19 cellular contexts compared by ENCODE assay signal in the genomic region with DNA sequence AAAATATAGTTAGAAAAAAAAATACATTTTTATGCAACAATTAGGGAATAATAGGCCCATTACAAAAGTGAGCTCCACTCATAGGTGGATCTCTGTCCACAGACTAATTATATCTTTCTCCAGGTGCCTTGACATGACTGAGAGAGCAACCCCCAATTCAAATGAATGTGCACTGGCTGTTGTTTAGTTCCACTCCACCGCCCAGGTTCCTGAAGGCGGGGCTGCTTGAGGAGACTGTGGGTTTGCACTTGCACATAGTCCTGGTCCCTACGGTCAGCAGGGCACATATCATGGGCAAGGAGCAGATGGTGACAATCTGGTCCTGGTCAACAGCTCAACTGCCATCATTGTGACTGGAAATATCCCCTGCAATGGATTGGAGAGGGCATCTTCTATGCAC.
DNase-seq lines count a peak whose midpoint lies in the region; ATAC-seq and TF ChIP-seq lines count a peak whose summit lies in the region.
"Had no signal": no experiment of that assay in that cellular context is flagged by ENCODE, and none has a peak within 500 bp of the region (broad histone marks: within the 10 kb centered on the region; RNA-seq: fewer than 3 reads in every experiment).

No MANE protein-coding gene starts in this region.

- no peaks in the 10 kb centered on the region for H3K27me3 Mint-ChIP-seq in activated B cell treated with CpG ODN at 0.5 μM for 24 hours
- H3K27me3 Mint-ChIP-seq in T-helper 2 cell treated with Interferon-gamma antibody and Interleukin-4, amounts not matched to agents 5 μg/mL and 100 μg/mL, for 36 hours (ENCODE audit: low read depth) = no peaks in the 10 kb centered on the region
- H3K27me3 Mint-ChIP-seq: activated T-helper 17 cell treated with anti-CD3 and anti-CD28 coated beads, Interleukin-2, amount 50 U/mL, for 72 hours; dendritic cell treated with granulocyte-macrophage colony-stimulating factor and Interleukin-4, amounts not matched to agents 40 ng/mL and 50 ng/mL, for 4 days had no signal

- no peaks in the 10 kb centered on the region for H3K36me3 Mint-ChIP-seq in activated B cell treated with CpG ODN at 0.5 μM for 24 hours (ENCODE audit: low read depth)
- no peaks in the 10 kb centered on the region for H3K36me3 Mint-ChIP-seq in T-helper 2 cell treated with Interferon-gamma antibody and Interleukin-4, amounts not matched to agents 5 μg/mL and 100 μg/mL, for 36 hours (ENCODE audit: low read depth)

- peak overlapping the region; percentile 44 for H3K4me3 Mint-ChIP-seq in activated B cell treated with CpG ODN at 0.5 μM for 24 hours
- H3K4me3 Mint-ChIP-seq in T-helper 2 cell treated with Interferon-gamma antibody and Interleukin-4, amounts not matched to agents 5 μg/mL and 100 μg/mL, for 36 hours = no peak overlapping the region
- H3K4me3 Mint-ChIP-seq: activated T-helper 17 cell treated with anti-CD3 and anti-CD28 coated beads, Interleukin-2, amount 50 U/mL, for 72 hours; dendritic cell treated with granulocyte-macrophage colony-stimulating factor and Interleukin-4, amounts not matched to agents 40 ng/mL and 50 ng/mL, for 4 days; T-helper 1 cell treated with Interleukin-12 subunit alpha and Interleukin-12 subunit beta and Interleukin-4 antibody, amounts not matched to agents 30 μg/mL and 1 μg/mL, for 36 hours had no signal

- POLR2A ChIA-PET in GM10248 (lab: Yijun Ruan, JAX) = no interaction called here
- POLR2A ChIA-PET in activated B cell treated with CpG ODN at 0.5 μM for 24 hours (lab: Charles Lee) = no interaction called here

- no peak overlapping the region for H3K27ac Mint-ChIP-seq in activated B cell treated with CpG ODN at 0.5 μM for 24 hours
- H3K27ac Mint-ChIP-seq in T-helper 2 cell treated with Interferon-gamma antibody and Interleukin-4, amounts not matched to agents 5 μg/mL and 100 μg/mL, for 36 hours = no peak overlapping the region
- H3K27ac Mint-ChIP-seq: activated T-helper 17 cell treated with anti-CD3 and anti-CD28 coated beads, Interleukin-2, amount 50 U/mL, for 72 hours; dendritic cell treated with granulocyte-macrophage colony-stimulating factor and Interleukin-4, amounts not matched to agents 40 ng/mL and 50 ng/mL, for 4 days; T-helper 1 cell treated with Interleukin-12 subunit alpha and Interleukin-12 subunit beta and Interleukin-4 antibody, amounts not matched to agents 30 μg/mL and 1 μg/mL, for 36 hours had no signal

- H3K4me1 Mint-ChIP-seq in activated B cell treated with CpG ODN at 0.5 μM for 24 hours = peaks cover 62% of the 10 kb centered on the region
- H3K4me1 Mint-ChIP-seq in T-helper 2 cell treated with Interferon-gamma antibody and Interleukin-4, amounts not matched to agents 5 μg/mL and 100 μg/mL, for 36 hours (ENCODE audit: low read depth) = peaks cover 10% of the 10 kb centered on the region

- TF ChIP-seq CTCF in GM10248 (IDR thresholded peaks at IDR 0.05; ENCODE audit: control extremely low read depth, extremely low read depth, low read depth, missing control alignments) (no peak), activated B cell treated with CpG ODN at 0.5 μM for 24 hours (IDR thresholded peaks at IDR 0.05) (no peak)

- CTCF ChIA-PET in GM10248 (lab: Yijun Ruan, JAX) = no interaction called here
- CTCF ChIA-PET in activated B cell treated with CpG ODN at 0.5 μM for 24 hours (lab: Charles Lee) = no interaction called here

- ATAC-seq in GM19467 (IDR thresholded peaks at IDR 0.05; ENCODE audit: unreplicated experiment) (peak; percentile 55), HG03095 (IDR thresholded peaks at IDR 0.05; ENCODE audit: unreplicated experiment) (peak; percentile 49), activated B cell treated with CpG ODN at 0.5 μM for 24 hours (ENCODE audit: low read depth) (peak; percentile 42), HG02623 (IDR thresholded peaks at IDR 0.05; ENCODE audit: unreplicated experiment) (no peak)
- ATAC-seq: activated T-helper 17 cell treated with anti-CD3 and anti-CD28 coated beads, Interleukin-2, amount 50 U/mL, for 72 hours; gastrocnemius medialis; left ventricle myocardium superior had no signal

- H3K9me3 Mint-ChIP-seq in activated B cell treated with CpG ODN at 0.5 μM for 24 hours = no peaks in the 10 kb centered on the region
- no peaks in the 10 kb centered on the region for H3K9me3 Mint-ChIP-seq in T-helper 2 cell treated with Interferon-gamma antibody and Interleukin-4, amounts not matched to agents 5 μg/mL and 100 μg/mL, for 36 hours
- H3K9me3 Mint-ChIP-seq: activated T-helper 17 cell treated with anti-CD3 and anti-CD28 coated beads, Interleukin-2, amount 50 U/mL, for 72 hours; dendritic cell treated with granulocyte-macrophage colony-stimulating factor and Interleukin-4, amounts not matched to agents 40 ng/mL and 50 ng/mL, for 4 days; T-helper 1 cell treated with Interleukin-12 subunit alpha and Interleukin-12 subunit beta and Interleukin-4 antibody, amounts not matched to agents 30 μg/mL and 1 μg/mL, for 36 hours had no signal

- DNase-seq in GM10248 (ENCODE audit: extremely low spot score) (peak; percentile 21), activated B cell treated with CpG ODN at 0.5 μM for 24 hours (no peak), A172 (ENCODE audit: low spot score) (no peak), NCI-H1417 treated with DMSO at 0.1 percent for 48 hours (lab: John Stamatoyannopoulos, UW) (no peak)
- DNase-seq in T-helper 2 cell treated with Interferon-gamma antibody and Interleukin-4, amounts not matched to agents 5 μg/mL and 100 μg/mL, for 36 hours (ENCODE audit: low spot score) = no peak
- DNase-seq: activated CD4-positive, alpha-beta T cell treated with anti-CD3 and anti-CD28 coated beads for 1 hour; EL; gastrocnemius medialis; Karpas-422; left ventricle myocardium superior; NCI-H345; SIG-M5; uterus had no signal

- intact Hi-C loops in activated B cell treated with CpG ODN at 0.5 μM for 24 hours (cut with micrococcal nuclease) = no loop called here
